In the genomic region with DNA sequence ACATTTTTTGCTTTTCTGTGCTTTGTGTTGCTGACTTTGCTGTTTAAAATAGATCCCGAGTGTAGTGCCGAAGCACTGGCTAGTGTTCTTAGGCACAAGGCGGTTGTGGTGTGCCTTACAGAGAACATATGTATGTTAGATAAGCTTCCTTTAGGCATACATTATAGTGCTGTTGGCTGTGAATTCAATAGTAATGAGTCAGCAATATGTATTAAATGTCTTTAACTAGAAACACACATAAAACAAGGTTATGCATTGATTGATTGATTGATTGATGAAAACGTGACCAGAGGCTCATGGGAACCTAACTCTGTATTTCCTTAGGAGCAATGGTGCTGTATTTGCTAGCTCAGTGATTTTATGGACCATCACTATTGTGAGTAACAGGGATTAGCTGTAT, we compare ENCODE assay signal across 29 cellular contexts. TPM values are rescaled to one million over a fixed set of nuclear protein-coding genes. Genes with fewer than 3 reads are reported as not detected.
"Had no signal": no experiment of that assay in that cellular context is flagged by ENCODE, and none has a peak within 500 bp of the region (broad histone marks: within the 10 kb centered on the region; RNA-seq: fewer than 3 reads in every experiment).

No MANE protein-coding gene starts in this region.

- H3K4me2 ChIP-seq: SK-N-SH had no signal

- H3K9me3 ChIP-seq: breast epithelium, SK-N-SH had no signal

- H3K4me3 Mint-ChIP-seq: activated CD8-positive, alpha-beta T cell treated with anti-CD3 and anti-CD28 coated beads for 36 hours; activated naive CD8-positive, alpha-beta T cell treated with anti-CD3 and anti-CD28 coated beads, Interleukin-2, amount 10 ng/mL, durations not matched to agents 7 days and 5 days; T-helper 17 cell had no signal

- H3K27ac Mint-ChIP-seq: activated CD8-positive, alpha-beta T cell treated with anti-CD3 and anti-CD28 coated beads for 36 hours; activated naive CD8-positive, alpha-beta T cell treated with anti-CD3 and anti-CD28 coated beads, Interleukin-2, amount 10 ng/mL, durations not matched to agents 7 days and 5 days; T-helper 17 cell had no signal

- H3K9ac ChIP-seq: SK-N-SH had no signal

- DNase-seq: activated CD4-positive, alpha-beta T cell treated with anti-CD3 and anti-CD28 coated beads for 4 hours; activated CD8-positive, alpha-beta memory T cell treated with anti-CD3 and anti-CD28 coated beads, Interleukin-2, amount 50 U/mL, for 48 hours; activated CD8-positive, alpha-beta T cell treated with anti-CD3 and anti-CD28 coated beads for 36 hours; activated naive CD4-positive, alpha-beta T cell treated with anti-CD3 and anti-CD28 coated beads, Interleukin-2, amount 50 U/mL, for 16 hours; activated naive CD8-positive, alpha-beta T cell treated with anti-CD3 and anti-CD28 coated beads, Interleukin-2, amount 10 ng/mL, durations not matched to agents 7 days and 5 days; activated T-cell treated with anti-CD3 and anti-CD28 coated beads, Interleukin-2, amount 50 U/mL, for 1 hour; aorta; central memory CD4-positive, alpha-beta T cell; NCI-H1092; NCI-H1417; NCI-H1930; NCI-H2171; NCI-H226; NCI-H526 treated with DMSO at 0.1 percent for 48 hours; NCI-H82; RPMI8226; SK-N-SH; T-helper 17 cell; T-helper 9 cell had no signal

- H3K36me3 Mint-ChIP-seq: activated naive CD8-positive, alpha-beta T cell treated with anti-CD3 and anti-CD28 coated beads, Interleukin-2, amount 10 ng/mL, durations not matched to agents 7 days and 5 days had no signal

- H3K4me1 ChIP-seq: breast epithelium had no signal

- H3K27me3 Mint-ChIP-seq: activated CD8-positive, alpha-beta T cell treated with anti-CD3 and anti-CD28 coated beads for 36 hours had no signal

- H3K36me3 ChIP-seq: breast epithelium had no signal

- ATAC-seq: activated CD4-positive, CD25-positive, alpha-beta regulatory T cell treated with anti-CD3 and anti-CD28 coated beads, Interleukin-2, amount 50 U/mL, for 24 hours; activated CD8-positive, alpha-beta T cell treated with anti-CD3 and anti-CD28 coated beads for 36 hours; Panc1; Right ventricle myocardium inferior; T-helper 17 cell had no signal

- H3K4me1 Mint-ChIP-seq: activated naive CD8-positive, alpha-beta T cell treated with anti-CD3 and anti-CD28 coated beads, Interleukin-2, amount 10 ng/mL, durations not matched to agents 7 days and 5 days had no signal

- H3K9me3 Mint-ChIP-seq: activated CD8-positive, alpha-beta T cell treated with anti-CD3 and anti-CD28 coated beads for 36 hours; activated naive CD8-positive, alpha-beta T cell treated with anti-CD3 and anti-CD28 coated beads, Interleukin-2, amount 10 ng/mL, durations not matched to agents 7 days and 5 days had no signal

- H3K4me3 ChIP-seq: breast epithelium, coronary artery had no signal

- H3K27me3 ChIP-seq: breast epithelium had no signal

- H3K27ac ChIP-seq: breast epithelium, coronary artery had no signal

RNA-seq across cellular contexts. Expression of a gene that starts 56.2 kb away (rescaled TPM):
- total RNA-seq: activated CD8-positive, alpha-beta T cell treated with anti-CD3 and anti-CD28 coated beads for 36 hours; activated naive CD8-positive, alpha-beta T cell treated with anti-CD3 and anti-CD28 coated beads, Interleukin-2, amount 10 ng/mL, durations not matched to agents 7 days and 5 days; aorta; breast epithelium; chondrocyte; LHCN-M2; MCF 10A; NCI-H460; OCI-LY7; Right ventricle myocardium inferior; T-helper 17 cell had no signal
- polyA plus RNA-seq: aorta, SK-N-SH had no signal
